Comparison of ENCODE assay signal across 27 cellular contexts in the genomic region with DNA sequence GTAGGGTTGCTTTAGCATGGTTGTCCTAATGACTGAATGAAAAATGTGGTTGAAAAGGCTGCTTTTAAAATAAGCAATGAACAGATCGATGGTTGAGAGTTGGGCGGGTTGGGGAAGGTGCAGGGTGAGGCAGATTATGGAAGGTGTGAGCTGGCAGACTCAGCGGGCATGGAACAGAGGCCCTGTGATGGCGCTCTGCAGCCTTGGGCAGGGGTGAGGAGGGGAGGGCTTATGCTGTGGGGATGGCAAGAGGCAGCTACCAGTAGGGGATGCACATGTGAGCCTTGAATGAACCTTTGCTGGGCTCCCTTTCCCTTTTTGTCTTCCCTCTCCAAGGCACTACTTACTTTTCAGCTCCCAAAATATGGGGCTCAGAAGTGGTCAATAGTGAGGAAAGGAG.
"Had no signal": no experiment of that assay in that cellular context is flagged by ENCODE, and none has a peak within 500 bp of the region (broad histone marks: within the 10 kb centered on the region; RNA-seq: fewer than 3 reads in every experiment).

No MANE protein-coding gene starts in this region.

- H3K4me3 ChIP-seq: coronary artery, esophagus squamous epithelium, heart right ventricle, lower lobe of right lung, prostate gland, skin epidermis, spleen, thoracic aorta, tibial nerve, upper lobe of left lung had no signal

- H3K9ac ChIP-seq: parathyroid adenoma had no signal

- H3K27ac ChIP-seq: coronary artery, esophagus squamous epithelium, heart right ventricle, lower lobe of right lung, parathyroid adenoma, prostate gland, skin epidermis, spleen, thoracic aorta, tibial nerve, upper lobe of left lung had no signal

- FAIRE-seq: endothelial cell of umbilical vein, keratinocyte, urothelium cell line had no signal

- H3K27me3 ChIP-seq: esophagus squamous epithelium, heart right ventricle, spleen, tibial nerve, upper lobe of left lung had no signal

- H3K9me3 ChIP-seq: esophagus squamous epithelium, heart right ventricle, lower lobe of right lung, prostate gland, spleen, thoracic aorta, tibial nerve, upper lobe of left lung had no signal

- H3K36me3 ChIP-seq: prostate gland, thoracic aorta had no signal

- H2AFZ ChIP-seq: parathyroid adenoma had no signal

- H3K4me1 ChIP-seq: lower lobe of right lung, prostate gland, spleen, tibial nerve, upper lobe of left lung had no signal

- DNase-seq: dermis blood vessel endothelial cell; effector memory CD4-positive, alpha-beta T cell; esophagus squamous epithelium; foreskin melanocyte; glutamatergic neuron; heart right ventricle; hippocampal formation; left ventricle myocardium superior; lower lobe of right lung; naive B cell; right cardiac atrium; spleen; stimulated activated CD4-positive, alpha-beta T cell treated with anti-CD3 and anti-CD28 coated beads, Interleukin-4, amount 100 ng/mL, for 4 hours; stimulated activated naive CD8-positive, alpha-beta T cell treated with anti-CD3 and anti-CD28 coated beads, Interleukin-15, Interleukin-2, amounts not matched to agents 100 U/mL and 50 U/mL, for 24 hours; substantia nigra had no signal

- ATAC-seq: left ventricle myocardium superior; natural killer cell treated with Interleukin-12 subunit alpha and Interleukin-12 subunit beta and Interleukin-15 and Interleukin-18, amount 100 ng/mL, for 72 hours; stimulated activated memory B cell treated with anti-CD40 and anti-IgM and Interleukin-4, amounts not matched to agents 10 μg/mL and 1 μg/mL and 100 μg/mL, for 72 hours; stimulated activated naive CD8-positive, alpha-beta T cell treated with anti-CD3 and anti-CD28 coated beads, Interleukin-15, Interleukin-2, amounts not matched to agents 100 U/mL and 50 U/mL, for 24 hours had no signal

- H3K79me2 ChIP-seq: parathyroid adenoma had no signal
